In the genomic region with DNA sequence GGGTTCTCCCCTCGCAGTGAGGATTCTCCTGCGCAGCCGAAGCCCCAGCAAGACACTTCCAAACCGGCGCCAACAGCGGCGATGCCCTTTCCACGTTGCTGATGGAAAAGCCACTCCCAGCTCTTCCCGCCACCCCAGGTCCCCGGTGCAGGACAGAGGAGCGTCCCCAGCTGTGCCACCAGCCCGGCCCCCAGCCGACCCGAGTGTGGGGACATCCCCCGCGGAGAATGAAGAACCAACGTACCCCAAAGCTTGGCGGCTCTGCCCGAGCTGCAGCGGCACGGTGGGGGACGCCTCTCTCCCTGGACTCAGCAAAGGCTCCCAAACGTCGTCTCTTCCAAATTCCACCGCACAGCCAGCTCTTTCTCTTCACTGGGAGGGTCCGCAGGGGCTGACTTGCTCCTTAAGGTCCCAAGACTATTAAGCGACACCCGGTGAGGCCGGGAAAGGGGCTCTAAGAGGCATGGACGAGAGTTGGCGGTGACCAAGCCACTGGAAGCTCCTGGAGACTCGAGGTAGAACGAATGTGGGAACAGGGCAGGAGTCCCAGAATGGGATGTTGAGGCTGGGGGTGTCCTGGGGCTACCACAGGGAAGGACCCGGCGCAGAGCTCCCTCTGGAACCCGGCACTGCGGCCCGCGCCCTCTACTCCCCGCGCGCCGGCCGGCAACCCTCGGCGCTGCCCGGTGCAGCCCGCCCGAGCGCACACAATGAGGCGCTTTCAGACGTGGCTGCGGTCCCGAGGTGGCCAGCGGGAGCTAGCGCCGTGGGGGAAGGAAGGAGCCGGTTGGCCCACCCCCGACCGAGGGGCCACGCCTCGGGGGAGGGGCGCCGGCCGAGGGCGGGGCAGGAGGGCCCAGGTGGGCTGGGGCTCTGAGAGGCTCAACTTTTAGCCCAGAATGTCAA, we compare ENCODE assay signal across 2 cellular contexts.
TF ChIP-seq lines count a peak whose summit lies in the region.

Gene CHST6, minus strand, starts transcription at position 746 of the 906 bp plus-strand sequence. CDS start 15,613 bp downstream, outside the sequence.

TF ChIP-seq in HEK293, 187 proteins besides CTCF, POLR2A, EP300 and RAD21 (continued from another document):
- TF ChIP-seq, protein P1, sequence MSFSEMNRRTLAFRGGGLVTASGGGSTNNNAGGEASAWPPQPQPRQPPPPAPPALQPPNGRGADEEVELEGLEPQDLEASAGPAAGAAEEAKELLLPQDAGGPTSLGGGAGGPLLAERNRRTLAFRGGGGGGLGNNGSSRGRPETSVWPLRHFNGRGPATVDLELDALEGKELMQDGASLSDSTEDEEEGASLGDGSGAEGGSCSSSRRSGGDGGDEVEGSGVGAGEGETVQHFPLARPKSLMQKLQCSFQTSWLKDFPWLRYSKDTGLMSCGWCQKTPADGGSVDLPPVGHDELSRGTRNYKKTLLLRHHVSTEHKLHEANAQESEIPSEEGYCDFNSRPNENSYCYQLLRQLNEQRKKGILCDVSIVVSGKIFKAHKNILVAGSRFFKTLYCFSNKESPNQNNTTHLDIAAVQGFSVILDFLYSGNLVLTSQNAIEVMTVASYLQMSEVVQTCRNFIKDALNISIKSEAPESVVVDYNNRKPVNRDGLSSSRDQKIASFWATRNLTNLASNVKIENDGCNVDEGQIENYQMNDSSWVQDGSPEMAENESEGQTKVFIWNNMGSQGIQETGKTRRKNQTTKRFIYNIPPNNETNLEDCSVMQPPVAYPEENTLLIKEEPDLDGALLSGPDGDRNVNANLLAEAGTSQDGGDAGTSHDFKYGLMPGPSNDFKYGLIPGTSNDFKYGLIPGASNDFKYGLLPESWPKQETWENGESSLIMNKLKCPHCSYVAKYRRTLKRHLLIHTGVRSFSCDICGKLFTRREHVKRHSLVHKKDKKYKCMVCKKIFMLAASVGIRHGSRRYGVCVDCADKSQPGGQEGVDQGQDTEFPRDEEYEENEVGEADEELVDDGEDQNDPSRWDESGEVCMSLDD (tag by site-specific recombination; IDR thresholded peaks at IDR 0.05), result no peak
- no peak for TF ChIP-seq ZNF473 (tag by site-specific recombination; IDR thresholded peaks at IDR 0.05)
- TF ChIP-seq ZNF174 (tag by site-specific recombination; IDR thresholded peaks at IDR 0.05), result no peak
- TF ChIP-seq ZNF488 (tag by site-specific recombination; IDR thresholded peaks at IDR 0.05), result no peak
TF ChIP-seq in HEK293: peak in this region for 0.

TF ChIP-seq in SK-N-SH, 30 proteins besides CTCF, POLR2A, EP300 and RAD21 (continued from another document):
- TF ChIP-seq PBX3 (IDR thresholded peaks at IDR 0.05) (no peak), TCF12 (IDR thresholded peaks at IDR 0.05) (no peak), RXRA (IDR thresholded peaks at IDR 0.05; ENCODE audit: borderline replicate concordance, low read depth) (no peak), MEF2A (IDR thresholded peaks at IDR 0.05; ENCODE audit: borderline replicate concordance, low read depth) (no peak), FOXM1 (IDR thresholded peaks at IDR 0.05; ENCODE audit: low read depth) (no peak), EZH2phosphoT487 (IDR thresholded peaks at IDR 0.05; ENCODE audit: borderline replicate concordance, low read depth) (no peak), ELF1 (IDR thresholded peaks at IDR 0.05) (no peak), FOXJ3 (CRISPR knock-in tag; IDR thresholded peaks at IDR 0.05) (no peak), YY1 (IDR thresholded peaks at IDR 0.05; ENCODE audit: low read depth) (no peak), FOSL2 (IDR thresholded peaks at IDR 0.05; ENCODE audit: borderline replicate concordance, low read depth) (no peak), CHD2 (IDR thresholded peaks at IDR 0.05; ENCODE audit: low read length, partially characterized antibody) (no peak), SIN3A (IDR thresholded peaks at IDR 0.05; ENCODE audit: borderline replicate concordance, low read depth, low read length) (no peak), SMC3 (IDR thresholded peaks at IDR 0.05; ENCODE audit: low read depth, low read length) (no peak), USF2 (IDR thresholded peaks at IDR 0.05; ENCODE audit: borderline replicate concordance, low read depth, low read length) (no peak), GATA2 (CRISPR knock-in tag; IDR thresholded peaks at IDR 0.05) (no peak), RCOR1 (IDR thresholded peaks at IDR 0.05; ENCODE audit: low read length) (no peak)
- TF ChIP-seq, protein P2, sequence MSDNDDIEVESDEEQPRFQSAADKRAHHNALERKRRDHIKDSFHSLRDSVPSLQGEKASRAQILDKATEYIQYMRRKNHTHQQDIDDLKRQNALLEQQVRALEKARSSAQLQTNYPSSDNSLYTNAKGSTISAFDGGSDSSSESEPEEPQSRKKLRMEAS (IDR thresholded peaks at IDR 0.05; ENCODE audit: low read depth), result no peak
- TF ChIP-seq, protein P3, sequence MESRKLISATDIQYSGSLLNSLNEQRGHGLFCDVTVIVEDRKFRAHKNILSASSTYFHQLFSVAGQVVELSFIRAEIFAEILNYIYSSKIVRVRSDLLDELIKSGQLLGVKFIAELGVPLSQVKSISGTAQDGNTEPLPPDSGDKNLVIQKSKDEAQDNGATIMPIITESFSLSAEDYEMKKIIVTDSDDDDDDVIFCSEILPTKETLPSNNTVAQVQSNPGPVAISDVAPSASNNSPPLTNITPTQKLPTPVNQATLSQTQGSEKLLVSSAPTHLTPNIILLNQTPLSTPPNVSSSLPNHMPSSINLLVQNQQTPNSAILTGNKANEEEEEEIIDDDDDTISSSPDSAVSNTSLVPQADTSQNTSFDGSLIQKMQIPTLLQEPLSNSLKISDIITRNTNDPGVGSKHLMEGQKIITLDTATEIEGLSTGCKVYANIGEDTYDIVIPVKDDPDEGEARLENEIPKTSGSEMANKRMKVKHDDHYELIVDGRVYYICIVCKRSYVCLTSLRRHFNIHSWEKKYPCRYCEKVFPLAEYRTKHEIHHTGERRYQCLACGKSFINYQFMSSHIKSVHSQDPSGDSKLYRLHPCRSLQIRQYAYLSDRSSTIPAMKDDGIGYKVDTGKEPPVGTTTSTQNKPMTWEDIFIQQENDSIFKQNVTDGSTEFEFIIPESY (IDR thresholded peaks at IDR 0.05; ENCODE audit: borderline replicate concordance, low read depth), result no peak
- TF ChIP-seq, protein P4, sequence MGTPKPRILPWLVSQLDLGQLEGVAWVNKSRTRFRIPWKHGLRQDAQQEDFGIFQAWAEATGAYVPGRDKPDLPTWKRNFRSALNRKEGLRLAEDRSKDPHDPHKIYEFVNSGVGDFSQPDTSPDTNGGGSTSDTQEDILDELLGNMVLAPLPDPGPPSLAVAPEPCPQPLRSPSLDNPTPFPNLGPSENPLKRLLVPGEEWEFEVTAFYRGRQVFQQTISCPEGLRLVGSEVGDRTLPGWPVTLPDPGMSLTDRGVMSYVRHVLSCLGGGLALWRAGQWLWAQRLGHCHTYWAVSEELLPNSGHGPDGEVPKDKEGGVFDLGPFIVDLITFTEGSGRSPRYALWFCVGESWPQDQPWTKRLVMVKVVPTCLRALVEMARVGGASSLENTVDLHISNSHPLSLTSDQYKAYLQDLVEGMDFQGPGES (IDR thresholded peaks at IDR 0.05; ENCODE audit: low read depth, low read length), result no peak
